9 cellular contexts compared by ENCODE assay signal in genomic region chr10:109915566-109915965, GRCh38. TPM values are rescaled to one million over a fixed set of nuclear protein-coding genes. Genes with fewer than 3 reads are reported as not detected.
A peak's percentile ranks its signal among the peaks of the same experiment; 100 is the strongest.
DNase-seq lines count a peak whose midpoint lies in the region; ATAC-seq, FAIRE-seq and TF ChIP-seq lines count a peak whose summit lies in the region.
"Had no signal": no experiment of that assay in that cellular context is flagged by ENCODE, and none has a peak within 500 bp of the region (broad histone marks: within the 10 kb centered on the region; RNA-seq: fewer than 3 reads in every experiment).

No MANE protein-coding gene starts in this region.

- H3K27ac ChIP-seq in right cardiac atrium (ENCODE audit: low read length) (no peak overlapping the region), kidney (ENCODE audit: low read depth in 2 of 2, low read length in 2 of 2) (peak overlapping the region; percentile 14 to 16), esophagus muscularis mucosa (replicated peaks in 1 of 4) (no peak overlapping the region)

- ATAC-seq in left ventricle myocardium superior (peak; percentile 15), right cardiac atrium (no peak), left lobe of liver (no peak)

- H3K27ac Mint-ChIP-seq in activated CD4-positive, alpha-beta memory T cell treated with anti-CD3 and anti-CD28 coated beads for 36 hours = peak overlapping the region; percentile 58
- H3K27ac Mint-ChIP-seq in type B pancreatic cell = peak overlapping the region; percentile 79

- WGBS in right cardiac atrium = 76% methylated on average over 2 of the region's 2 CpGs
- WGBS in esophagus muscularis mucosa = 86% methylated on average over 2 of the region's 2 CpGs

- intact Hi-C loops in left ventricle myocardium superior (cut with micrococcal nuclease) (no loop called here), right cardiac atrium (cut with DNase I) (no loop called here), kidney (cut with DNase I) (no loop called here), esophagus muscularis mucosa (cut with DNase I) (no loop called here)
- intact Hi-C loops in activated CD4-positive, alpha-beta memory T cell treated with anti-CD3 and anti-CD28 coated beads for 36 hours (cut with micrococcal nuclease) = loop anchor here (2.0 kb wide), 1 partner anchor 17 kb away; no protein-coding TSS in a partner anchor

- no peaks in the 10 kb centered on the region for H3K4me1 ChIP-seq in right cardiac atrium (ENCODE audit: control insufficient read depth, insufficient read depth, low read length)
- peaks cover 3 to 12% of the 10 kb centered on the region in 2 donors for H3K4me1 ChIP-seq in kidney (ENCODE audit: control insufficient read depth in 1 of 2, insufficient read depth in 1 of 2, low read depth in 1 of 2, low read length in 2 of 2)
- peaks cover 0 to 35% (median 14%) of the 10 kb centered on the region in 4 donors for H3K4me1 ChIP-seq in esophagus muscularis mucosa

- peaks cover 37% of the 10 kb centered on the region for H3K36me3 Mint-ChIP-seq in activated CD4-positive, alpha-beta memory T cell treated with anti-CD3 and anti-CD28 coated beads for 36 hours
- H3K36me3 Mint-ChIP-seq in type B pancreatic cell = peaks cover 42% of the 10 kb centered on the region

- CTCF ChIA-PET in activated CD4-positive, alpha-beta memory T cell treated with anti-CD3 and anti-CD28 coated beads for 36 hours (lab: Charles Lee) = no interaction called here

- H3K9me3 Mint-ChIP-seq in activated CD4-positive, alpha-beta memory T cell treated with anti-CD3 and anti-CD28 coated beads for 36 hours = peaks cover 2% of the 10 kb centered on the region
- H3K9me3 Mint-ChIP-seq in type B pancreatic cell = no peaks in the 10 kb centered on the region

- H3K9me3 ChIP-seq in right cardiac atrium (ENCODE audit: control insufficient read depth, low read length) (no peaks in the 10 kb centered on the region), kidney (ENCODE audit: control insufficient read depth in 1 of 2, low read length in 2 of 2) (no peaks in the 10 kb centered on the region), esophagus muscularis mucosa (no peaks in the 10 kb centered on the region)

- peaks cover 92% of the 10 kb centered on the region for H3K4me1 Mint-ChIP-seq in activated CD4-positive, alpha-beta memory T cell treated with anti-CD3 and anti-CD28 coated beads for 36 hours (ENCODE audit: low read depth)
- peaks cover 26% of the 10 kb centered on the region for H3K4me1 Mint-ChIP-seq in type B pancreatic cell (ENCODE audit: unreplicated experiment)

- H3K9ac ChIP-seq in kidney (ENCODE audit: low read length in 2 of 2) = no peak overlapping the region

- POLR2A ChIA-PET in activated CD4-positive, alpha-beta memory T cell treated with anti-CD3 and anti-CD28 coated beads for 36 hours (lab: Charles Lee) = no interaction called here

- DNase-seq in left ventricle myocardium superior = no peak
- no peak for DNase-seq in right cardiac atrium
- DNase-seq in activated CD4-positive, alpha-beta memory T cell treated with anti-CD3 and anti-CD28 coated beads for 36 hours = no peak
- no peak for DNase-seq in kidney
- no peak for DNase-seq in type B pancreatic cell (ENCODE audit: extremely low spot score, unreplicated experiment)
- no peak for DNase-seq in left lobe of liver (ENCODE audit: low spot score)
- no peak for DNase-seq in HUDEP-2 (lab: John Stamatoyannopoulos, UW; ENCODE audit: unreplicated experiment in 76 of 76)
- DNase-seq in esophagus muscularis mucosa (ENCODE audit: extremely low spot score) = no peak
- DNase-seq: NCI-H1694 treated with DMSO at 0.1 percent for 48 hours had no signal

- TF ChIP-seq CTCF in kidney (IDR thresholded peaks at IDR 0.05; ENCODE audit: borderline replicate concordance, extremely low read depth, insufficient read depth) = no peak
- TF ChIP-seq CTCF in type B pancreatic cell (conservative IDR thresholded peaks at IDR 0.05) = no peak
- no peak for TF ChIP-seq CTCF in esophagus muscularis mucosa (IDR thresholded peaks at IDR 0.05)

- H3K4me3 ChIP-seq in right cardiac atrium (ENCODE audit: low read length) = no peak overlapping the region
- no peak overlapping the region for H3K4me3 ChIP-seq in kidney (ENCODE audit: low read length in 2 of 2)
- no peak overlapping the region for H3K4me3 ChIP-seq in esophagus muscularis mucosa

- H3K27me3 ChIP-seq in right cardiac atrium (ENCODE audit: control insufficient read depth, insufficient read depth) (no peaks in the 10 kb centered on the region), esophagus muscularis mucosa (no peaks in the 10 kb centered on the region)

- H3K4me3 Mint-ChIP-seq in activated CD4-positive, alpha-beta memory T cell treated with anti-CD3 and anti-CD28 coated beads for 36 hours = no peak overlapping the region
- no peak overlapping the region for H3K4me3 Mint-ChIP-seq in type B pancreatic cell

- FAIRE-seq in kidney (lab: Jason Lieb, UNC) = no peak

- H3K36me3 ChIP-seq in kidney (ENCODE audit: control insufficient read depth in 1 of 2, insufficient read depth in 2 of 2, low read length in 2 of 2) = peaks cover 0 to 7% of the 10 kb centered on the region in 2 donors
- H3K36me3 ChIP-seq in esophagus muscularis mucosa = peaks cover 0 to 18% (median 8%) of the 10 kb centered on the region in 4 donors

- no peak for TF ChIP-seq POLR2A in esophagus muscularis mucosa (IDR thresholded peaks at IDR 0.05; ENCODE audit: low read depth)

- no peak for TF ChIP-seq EP300 in esophagus muscularis mucosa (IDR thresholded peaks at IDR 0.05)

- no peaks in the 10 kb centered on the region for H3K27me3 Mint-ChIP-seq in activated CD4-positive, alpha-beta memory T cell treated with anti-CD3 and anti-CD28 coated beads for 36 hours
- H3K27me3 Mint-ChIP-seq in type B pancreatic cell = no peaks in the 10 kb centered on the region

RNA-seq across cellular contexts. Expression of gene XPNPEP1, which starts 7.7 kb away (rescaled TPM):
- total RNA-seq in left ventricle myocardium superior (36.4 TPM), right cardiac atrium (10 to 100 TPM; 36.9 to 47.4 (median 39.1) TPM), kidney (62.4 TPM), type B pancreatic cell (ENCODE audit: low replicate concordance) (50.1 and 76.6 TPM in 2 replicates), left lobe of liver (18.7 TPM), esophagus muscularis mucosa (10 to 100 TPM; 43.2 to 61.9 (median 48.8) TPM)
- polyA plus RNA-seq in right cardiac atrium (20.7 TPM), kidney (ENCODE audit: insufficient read depth, low read depth, low replicate concordance) (34.4 TPM)
- 10 to 100 TPM; 66.4 to 66.6 TPM for total RNA-seq in activated CD4-positive, alpha-beta memory T cell treated with anti-CD3 and anti-CD28 coated beads for 36 hours

Comparison
In these comparisons a context has a peak if more than half of its experiments do, and no peak if none do; other contexts are left out.
1. H3K27ac ChIP-seq: peak in kidney (2 of 2); none in right cardiac atrium (single experiment) and esophagus muscularis mucosa (0 of 4).